1 cellular context compared by ENCODE assay signal in genomic region chr6:38012573-38012972, GRCh38.
TF ChIP-seq lines count a peak whose summit lies in the region.

No MANE protein-coding gene starts in this region.

TF ChIP-seq in GM12878, 131 proteins besides CTCF, POLR2A, EP300 and RAD21 (continued from another document):
- TF ChIP-seq IKZF1 (conservative IDR thresholded peaks at IDR 0.05) (no peak), STAT1 (conservative IDR thresholded peaks at IDR 0.05) (no peak), RELB (IDR thresholded peaks at IDR 0.05; ENCODE audit: low read depth) (no peak), ZNF207 (IDR thresholded peaks at IDR 0.05; ENCODE audit: borderline replicate concordance) (no peak), NBN (IDR thresholded peaks at IDR 0.05) (no peak), SMARCA5 (IDR thresholded peaks at IDR 0.05) (peak; percentile 53; the same call in 1 of the 2 replicates), POU2F2 (IDR thresholded peaks at IDR 0.05; ENCODE audit: borderline replicate concordance, low read depth, low read length) (peak; percentile 14; the same call in 1 of the 3 replicates), SIX5 (IDR thresholded peaks at IDR 0.05; ENCODE audit: low read depth, low read length, severe bottlenecking) (no peak), ZNF24 (IDR thresholded peaks at IDR 0.05) (peak; percentile 48; the same call in 1 of the 2 replicates), MAX (IDR thresholded peaks at IDR 0.05; ENCODE audit: low read depth, low read length) (no peak), YY1 (IDR thresholded peaks at IDR 0.05; ENCODE audit: low read depth, low read length) (peak; percentile 47; the same call in 1 of the 2 replicates), PKNOX1 (IDR thresholded peaks at IDR 0.05) (peak; percentile 47; the same call in 1 of the 2 replicates), RUNX3 (IDR thresholded peaks at IDR 0.05; ENCODE audit: low read length) (peak; percentile 43), ZNF592 (IDR thresholded peaks at IDR 0.05) (0 out of 2 replicates have a peak, but pooled peaks have one; percentile 11)
